In genomic region chr11:134517621-134518293, GRCh38 we compare ENCODE assay signal across 19 cellular contexts.
A peak's percentile ranks its signal among the peaks of the same experiment; 100 is the strongest.
DNase-seq lines count a peak whose midpoint lies in the region; ATAC-seq and TF ChIP-seq lines count a peak whose summit lies in the region.
"Had no signal": no experiment of that assay in that cellular context is flagged by ENCODE, and none has a peak within 500 bp of the region (broad histone marks: within the 10 kb centered on the region; RNA-seq: fewer than 3 reads in every experiment).

No MANE protein-coding gene starts in this region.

- peak; percentile 8 for ATAC-seq in left colon
- ATAC-seq in HG02970 (IDR thresholded peaks at IDR 0.05; ENCODE audit: low FRiP score, unreplicated experiment) = no peak
- ATAC-seq: activated CD8-positive, alpha-beta memory T cell treated with anti-CD3 and anti-CD28 coated beads, Interleukin-2, amount 10 ng/mL, durations not matched to agents 7 days and 5 days; activated T-cell treated with anti-CD3 and anti-CD28 coated beads, Interleukin-2, amount 50 U/mL, for 72 hours; GM12878 had no signal

- intact Hi-C loops in left colon (cut with DNase I, micrococcal nuclease) (no loop called here), transverse colon (cut with DNase I; ENCODE audit: low total_unique reads) (no loop called here)

- WGBS in transverse colon (ENCODE audit: low coverage in 1 of 2), 2 donors = 0 to 57% methylated on average over 1 to 14 of the region's 14 CpGs

- H3K4me1 ChIP-seq in transverse colon = peaks cover 3 to 23% (median 17%) of the 10 kb centered on the region in 4 donors

- TF ChIP-seq POLR2A in transverse colon (IDR thresholded peaks at IDR 0.05) = no peak

- H3K9me3 ChIP-seq in transverse colon = no peaks in the 10 kb centered on the region

- no peak overlapping the region for H3K27ac ChIP-seq in transverse colon
- H3K27ac ChIP-seq: epithelial cell of prostate, KMS-11 had no signal

- H3K36me3 ChIP-seq in transverse colon = no peaks in the 10 kb centered on the region

- TF ChIP-seq EP300 in transverse colon (IDR thresholded peaks at IDR 0.05; ENCODE audit: low read depth) = no peak

- in situ Hi-C loops in transverse colon (cut with MboI; ENCODE audit: low pct_ligation_motif_present in 1 of 4, low pct_unique_long_range_greater_than_20kb in 1 of 4, low sequenced_read_pairs in 3 of 4) = no loop called here

- no peak for TF ChIP-seq CTCF in transverse colon (IDR thresholded peaks at IDR 0.05)

- DNase-seq in activated effector memory CD4-positive, alpha-beta T cell treated with anti-CD3 and anti-CD28 coated beads, Interleukin-2, amount 50 U/mL, for 16 hours = peak; percentile 38
- DNase-seq in activated effector memory CD4-positive, alpha-beta T cell treated with Interleukin-2 at 50 U/mL for 16 hours = no peak
- DNase-seq in NCI-H345 treated with DMSO at 0.1 percent for 48 hours (lab: John Stamatoyannopoulos, UW; ENCODE audit: unreplicated experiment) = peak; percentile 24
- DNase-seq in left colon = peak in 1 of 2 donors; percentile 23
- DNase-seq in transverse colon = peak; percentile 10
- DNase-seq in T1000 (lab: John Stamatoyannopoulos, UW) = no peak
- no peak for DNase-seq in iPS-NIHi7 (ENCODE audit: extremely low spot score)
- DNase-seq: activated CD4-positive, alpha-beta T cell treated with anti-CD3 and anti-CD28 coated beads, Interleukin-2, amount 10 ng/mL, durations not matched to agents 7 days and 5 days; activated CD8-positive, alpha-beta memory T cell treated with anti-CD3 and anti-CD28 coated beads, Interleukin-2, amount 10 ng/mL, durations not matched to agents 7 days and 5 days; activated naive CD8-positive, alpha-beta T cell treated with anti-CD3 and anti-CD28 coated beads for 36 hours; activated T-cell treated with anti-CD3 and anti-CD28 coated beads, Interleukin-2, amount 50 U/mL, for 72 hours; AML-193; NCI-H1694; NCI-H446; NCI-H82 had no signal

- H3K27me3 ChIP-seq in transverse colon = no peaks in the 10 kb centered on the region

- no peak overlapping the region for H3K4me3 ChIP-seq in transverse colon
- H3K4me3 ChIP-seq: GM12878 had no signal

Comparison
In these comparisons a context has a peak if more than half of its experiments do, and no peak if none do; other contexts are left out.
1. DNase-seq: peak in activated effector memory CD4-positive, alpha-beta T cell treated with anti-CD3 and anti-CD28 coated beads, Interleukin-2, amount 50 U/mL, for 16 hours (single experiment), NCI-H345 treated with DMSO at 0.1 percent for 48 hours (single experiment) and transverse colon (single experiment); none in activated effector memory CD4-positive, alpha-beta T cell treated with Interleukin-2 at 50 U/mL for 16 hours (single experiment), T1000 (single experiment) and iPS-NIHi7 (single experiment).